Comparison of ENCODE assay signal across 8 cellular contexts in the genomic region with DNA sequence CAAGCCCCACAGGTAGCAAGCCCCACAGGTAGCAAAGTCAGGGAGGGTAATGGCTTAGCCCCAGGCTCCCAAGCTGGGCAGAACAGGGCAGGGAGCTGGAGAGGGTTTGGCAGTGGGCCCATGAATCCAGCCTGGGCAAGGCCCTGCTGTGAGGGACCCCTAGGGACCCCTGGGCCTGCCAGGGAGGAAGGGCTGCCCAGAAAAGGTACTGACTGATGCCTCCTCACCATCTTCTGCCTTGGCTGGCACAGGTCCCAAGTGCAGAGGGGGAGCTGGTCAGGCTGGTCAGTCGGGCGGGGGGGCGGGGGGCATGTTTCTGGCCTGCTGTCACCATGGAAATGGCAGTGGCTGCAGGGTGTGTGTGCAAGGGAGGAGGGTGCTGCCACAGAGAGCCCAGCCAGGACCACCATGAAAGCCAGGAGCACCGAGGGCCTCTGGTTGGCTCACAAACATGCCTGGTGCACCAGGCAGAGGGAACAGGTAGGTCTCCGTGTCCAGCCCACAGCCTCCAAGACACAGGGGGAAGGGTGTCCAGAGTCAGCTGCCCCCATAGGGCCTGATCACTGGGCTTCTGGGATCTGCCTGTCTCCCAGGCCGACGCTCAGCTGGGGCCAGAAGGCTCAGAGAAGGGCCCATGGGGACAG. TPM values are rescaled to one million over a fixed set of nuclear protein-coding genes. Genes with fewer than 3 reads are reported as not detected.
DNase-seq lines count a peak whose midpoint lies in the region; ATAC-seq and TF ChIP-seq lines count a peak whose summit lies in the region.

No MANE protein-coding gene starts in this region.

- ATAC-seq in activated T-cell treated with anti-CD3 and anti-CD28 coated beads, Interleukin-2, amount 50 U/mL, for 4 hours, result no peak
- ATAC-seq in lower lobe of right lung, result peak in 1 of 2 donors; percentile 2
- ATAC-seq in activated CD8-positive, alpha-beta memory T cell treated with anti-CD3 and anti-CD28 coated beads, Interleukin-2, amount 10 ng/mL, durations not matched to agents 7 days and 5 days, result no peak

- CTCF ChIA-PET in activated CD8-positive, alpha-beta memory T cell treated with anti-CD3 and anti-CD28 coated beads, Interleukin-2, amount 10 ng/mL, durations not matched to agents 7 days and 5 days (lab: Charles Lee), result interaction anchor here (1.1 to 2.5 kb wide), 3 partner anchors 17 to 100 kb away, joined by 3 to 11 read pairs (median 3); no protein-coding TSS in a partner anchor

- intact Hi-C loops in activated T-helper 2 cell treated with anti-CD3 and anti-CD28 coated beads, Interferon-gamma antibody, Interleukin-2, Interleukin-4, amounts not matched to agents 10 μg/mL and 5 μg/mL and 100 μg/mL, durations not matched to agents 14 hours and 24 hours and 36 hours (cut with micrococcal nuclease), result no loop called here
- intact Hi-C loops in lower lobe of right lung (cut with DNase I), result no loop called here

- H3K4me3 ChIP-seq in lower lobe of right lung (peak overlapping the region; percentile 63), tibial nerve (peak overlapping the region in 1 of 4 donors; percentile 81)

- TF ChIP-seq CTCF in lower lobe of right lung (IDR thresholded peaks at IDR 0.05) (no peak), tibial nerve (IDR thresholded peaks at IDR 0.05) (no peak)

- peaks cover 7% of the 10 kb centered on the region for H3K27me3 ChIP-seq in lower lobe of right lung (ENCODE audit: low read depth)
- H3K27me3 ChIP-seq in tibial nerve, result peaks cover 0 to 6% of the 10 kb centered on the region in 2 donors

- peak overlapping the region; percentile 87 for H3K27ac ChIP-seq in lower lobe of right lung
- peak overlapping the region; percentile 59 to 96 (median 82) for H3K27ac ChIP-seq in tibial nerve

- H3K27me3 Mint-ChIP-seq in activated T-cell treated with anti-CD3 and anti-CD28 coated beads, Interleukin-2, amount 50 U/mL, for 24 hours, result peaks cover 19% of the 10 kb centered on the region
- H3K27me3 Mint-ChIP-seq in activated T-cell treated with anti-CD3 and anti-CD28 coated beads, Interleukin-2, amount 50 U/mL, for 4 hours (ENCODE audit: low read depth), result no peaks in the 10 kb centered on the region
- peaks cover 21% of the 10 kb centered on the region for H3K27me3 Mint-ChIP-seq in activated T-helper 2 cell treated with anti-CD3 and anti-CD28 coated beads, Interferon-gamma antibody, Interleukin-2, Interleukin-4, amounts not matched to agents 10 μg/mL and 5 μg/mL and 100 μg/mL, durations not matched to agents 14 hours and 24 hours and 36 hours (ENCODE audit: low read depth)
- H3K27me3 Mint-ChIP-seq in activated CD8-positive, alpha-beta memory T cell treated with anti-CD3 and anti-CD28 coated beads, Interleukin-2, amount 10 ng/mL, durations not matched to agents 7 days and 5 days, result peaks cover 21% of the 10 kb centered on the region

- no peak for TF ChIP-seq POLR2A in tibial nerve (IDR thresholded peaks at IDR 0.05)

- H3K4me1 ChIP-seq in lower lobe of right lung (peaks cover 76% of the 10 kb centered on the region), tibial nerve (peaks cover 0 to 84% (median 48%) of the 10 kb centered on the region in 4 donors)

- H3K9me3 ChIP-seq in lower lobe of right lung, result no peaks in the 10 kb centered on the region
- H3K9me3 ChIP-seq in tibial nerve, result no peaks in the 10 kb centered on the region

- DNase-seq in activated T-cell treated with anti-CD3 and anti-CD28 coated beads, Interleukin-2, amount 50 U/mL, for 24 hours, result no peak
- no peak for DNase-seq in activated T-cell treated with anti-CD3 and anti-CD28 coated beads, Interleukin-2, amount 50 U/mL, for 4 hours
- no peak for DNase-seq in activated T-helper 2 cell treated with anti-CD3 and anti-CD28 coated beads, Interferon-gamma antibody, Interleukin-2, Interleukin-4, amounts not matched to agents 10 μg/mL and 5 μg/mL and 100 μg/mL, durations not matched to agents 14 hours and 24 hours and 36 hours (ENCODE audit: low spot score)
- no peak for DNase-seq in lower lobe of right lung
- no peak for DNase-seq in tibial nerve (ENCODE audit: low spot score in 2 of 2)
- no peak for DNase-seq in activated CD8-positive, alpha-beta memory T cell treated with anti-CD3 and anti-CD28 coated beads, Interleukin-2, amount 10 ng/mL, durations not matched to agents 7 days and 5 days
- DNase-seq in DMS114 treated with DMSO at 0.1 percent for 48 hours (lab: John Stamatoyannopoulos, UW; ENCODE audit: unreplicated experiment), result no peak
- no peak for DNase-seq in stimulated activated naive CD4-positive, alpha-beta T cell treated with Interleukin-2 at 50 U/mL for 16 hours (lab: John Stamatoyannopoulos, UW)

- H3K36me3 ChIP-seq in lower lobe of right lung, result peaks cover 19% of the 10 kb centered on the region
- H3K36me3 ChIP-seq in tibial nerve, result peaks cover 0 to 37% (median 0%) of the 10 kb centered on the region in 3 donors

- H3K9me3 Mint-ChIP-seq in activated T-cell treated with anti-CD3 and anti-CD28 coated beads, Interleukin-2, amount 50 U/mL, for 24 hours, result no peaks in the 10 kb centered on the region
- H3K9me3 Mint-ChIP-seq in activated T-cell treated with anti-CD3 and anti-CD28 coated beads, Interleukin-2, amount 50 U/mL, for 4 hours, result no peaks in the 10 kb centered on the region
- H3K9me3 Mint-ChIP-seq in activated T-helper 2 cell treated with anti-CD3 and anti-CD28 coated beads, Interferon-gamma antibody, Interleukin-2, Interleukin-4, amounts not matched to agents 10 μg/mL and 5 μg/mL and 100 μg/mL, durations not matched to agents 14 hours and 24 hours and 36 hours, result no peaks in the 10 kb centered on the region
- H3K9me3 Mint-ChIP-seq in activated CD8-positive, alpha-beta memory T cell treated with anti-CD3 and anti-CD28 coated beads, Interleukin-2, amount 10 ng/mL, durations not matched to agents 7 days and 5 days (ENCODE audit: low read depth), result no peaks in the 10 kb centered on the region

- TF ChIP-seq EP300 in tibial nerve (IDR thresholded peaks at IDR 0.05), result no peak

- H3K4me3 Mint-ChIP-seq in activated T-cell treated with anti-CD3 and anti-CD28 coated beads, Interleukin-2, amount 50 U/mL, for 24 hours, result peak overlapping the region; percentile 8
- no peak overlapping the region for H3K4me3 Mint-ChIP-seq in activated T-cell treated with anti-CD3 and anti-CD28 coated beads, Interleukin-2, amount 50 U/mL, for 4 hours
- peak overlapping the region; percentile 21 for H3K4me3 Mint-ChIP-seq in activated T-helper 2 cell treated with anti-CD3 and anti-CD28 coated beads, Interferon-gamma antibody, Interleukin-2, Interleukin-4, amounts not matched to agents 10 μg/mL and 5 μg/mL and 100 μg/mL, durations not matched to agents 14 hours and 24 hours and 36 hours (ENCODE audit: low read depth)
- H3K4me3 Mint-ChIP-seq in activated CD8-positive, alpha-beta memory T cell treated with anti-CD3 and anti-CD28 coated beads, Interleukin-2, amount 10 ng/mL, durations not matched to agents 7 days and 5 days, result no peak overlapping the region

- H3K36me3 Mint-ChIP-seq in activated T-cell treated with anti-CD3 and anti-CD28 coated beads, Interleukin-2, amount 50 U/mL, for 24 hours (ENCODE audit: low read depth), result peaks cover 16% of the 10 kb centered on the region
- no peaks in the 10 kb centered on the region for H3K36me3 Mint-ChIP-seq in activated T-cell treated with anti-CD3 and anti-CD28 coated beads, Interleukin-2, amount 50 U/mL, for 4 hours (ENCODE audit: insufficient read depth)
- H3K36me3 Mint-ChIP-seq in activated T-helper 2 cell treated with anti-CD3 and anti-CD28 coated beads, Interferon-gamma antibody, Interleukin-2, Interleukin-4, amounts not matched to agents 10 μg/mL and 5 μg/mL and 100 μg/mL, durations not matched to agents 14 hours and 24 hours and 36 hours (ENCODE audit: low read depth), result peaks cover 5% of the 10 kb centered on the region
- peaks cover 2% of the 10 kb centered on the region for H3K36me3 Mint-ChIP-seq in activated CD8-positive, alpha-beta memory T cell treated with anti-CD3 and anti-CD28 coated beads, Interleukin-2, amount 10 ng/mL, durations not matched to agents 7 days and 5 days

- peaks cover 11% of the 10 kb centered on the region for H3K4me1 Mint-ChIP-seq in activated T-cell treated with anti-CD3 and anti-CD28 coated beads, Interleukin-2, amount 50 U/mL, for 24 hours (ENCODE audit: low read depth)
- peaks cover 15% of the 10 kb centered on the region for H3K4me1 Mint-ChIP-seq in activated T-cell treated with anti-CD3 and anti-CD28 coated beads, Interleukin-2, amount 50 U/mL, for 4 hours (ENCODE audit: low read depth)
- peaks cover 3% of the 10 kb centered on the region for H3K4me1 Mint-ChIP-seq in activated T-helper 2 cell treated with anti-CD3 and anti-CD28 coated beads, Interferon-gamma antibody, Interleukin-2, Interleukin-4, amounts not matched to agents 10 μg/mL and 5 μg/mL and 100 μg/mL, durations not matched to agents 14 hours and 24 hours and 36 hours (ENCODE audit: low read depth)
- H3K4me1 Mint-ChIP-seq in activated CD8-positive, alpha-beta memory T cell treated with anti-CD3 and anti-CD28 coated beads, Interleukin-2, amount 10 ng/mL, durations not matched to agents 7 days and 5 days, result no peaks in the 10 kb centered on the region

- WGBS in tibial nerve, 2 donors, result 24 to 34% methylated on average over 5 to 7 of the region's 7 CpGs

- no peak overlapping the region for H3K27ac Mint-ChIP-seq in activated T-cell treated with anti-CD3 and anti-CD28 coated beads, Interleukin-2, amount 50 U/mL, for 24 hours
- no peak overlapping the region for H3K27ac Mint-ChIP-seq in activated T-helper 2 cell treated with anti-CD3 and anti-CD28 coated beads, Interferon-gamma antibody, Interleukin-2, Interleukin-4, amounts not matched to agents 10 μg/mL and 5 μg/mL and 100 μg/mL, durations not matched to agents 14 hours and 24 hours and 36 hours
- no peak overlapping the region for H3K27ac Mint-ChIP-seq in activated CD8-positive, alpha-beta memory T cell treated with anti-CD3 and anti-CD28 coated beads, Interleukin-2, amount 10 ng/mL, durations not matched to agents 7 days and 5 days

RNA-seq across cellular contexts. Expression of a gene that starts 1.5 kb away (rescaled TPM):
- total RNA-seq in activated T-cell treated with anti-CD3 and anti-CD28 coated beads, Interleukin-2, amount 50 U/mL, for 4 hours, result 1 to 10 TPM in 1 of 3 donors, under 1 TPM in 2; 0.90 to 1.4 (median 0.91) TPM
- total RNA-seq in activated T-helper 2 cell treated with anti-CD3 and anti-CD28 coated beads, Interferon-gamma antibody, Interleukin-2, Interleukin-4, amounts not matched to agents 10 μg/mL and 5 μg/mL and 100 μg/mL, durations not matched to agents 14 hours and 24 hours and 36 hours, result 0.16 and 0.55 TPM in 2 replicates
- total RNA-seq in lower lobe of right lung, result 143 TPM
- 100 to 1,000 TPM; 161 to 268 (median 208) TPM for total RNA-seq in tibial nerve
- under 1 TPM in 1 of 2 experiments, not detected in 1; 0.68 TPM for total RNA-seq in activated CD8-positive, alpha-beta memory T cell treated with anti-CD3 and anti-CD28 coated beads, Interleukin-2, amount 10 ng/mL, durations not matched to agents 7 days and 5 days

RNA-seq across cellular contexts. Expression of a gene that starts 13.5 kb away (rescaled TPM):
- 10 to 100 TPM; 24.9 to 43.9 (median 33.5) TPM for total RNA-seq in activated T-cell treated with anti-CD3 and anti-CD28 coated beads, Interleukin-2, amount 50 U/mL, for 4 hours
- 156 and 185 TPM in 2 replicates for total RNA-seq in activated T-helper 2 cell treated with anti-CD3 and anti-CD28 coated beads, Interferon-gamma antibody, Interleukin-2, Interleukin-4, amounts not matched to agents 10 μg/mL and 5 μg/mL and 100 μg/mL, durations not matched to agents 14 hours and 24 hours and 36 hours
- total RNA-seq in lower lobe of right lung (237 TPM), tibial nerve (10 to 100 TPM; 26.4 to 77.8 (median 33.5) TPM)
- total RNA-seq in activated CD8-positive, alpha-beta memory T cell treated with anti-CD3 and anti-CD28 coated beads, Interleukin-2, amount 10 ng/mL, durations not matched to agents 7 days and 5 days, result 100 to 1,000 TPM; 546 to 574 TPM

RNA-seq across cellular contexts. Expression of a gene that starts 17.9 kb away (rescaled TPM):
- total RNA-seq in activated T-cell treated with anti-CD3 and anti-CD28 coated beads, Interleukin-2, amount 50 U/mL, for 4 hours, result 10 to 100 TPM; 53.7 to 58.7 (median 57.8) TPM
- total RNA-seq in activated T-helper 2 cell treated with anti-CD3 and anti-CD28 coated beads, Interferon-gamma antibody, Interleukin-2, Interleukin-4, amounts not matched to agents 10 μg/mL and 5 μg/mL and 100 μg/mL, durations not matched to agents 14 hours and 24 hours and 36 hours, result 38.2 and 42.6 TPM in 2 replicates
- total RNA-seq in lower lobe of right lung, result 10.6 TPM
- 10 to 100 TPM in 3 of 4 donors, 1 to 10 TPM in 1; 5.5 to 20.4 (median 14.2) TPM for total RNA-seq in tibial nerve
- 10 to 100 TPM; 40.6 to 56.8 TPM for total RNA-seq in activated CD8-positive, alpha-beta memory T cell treated with anti-CD3 and anti-CD28 coated beads, Interleukin-2, amount 10 ng/mL, durations not matched to agents 7 days and 5 days

RNA-seq across cellular contexts. Expression of a gene that starts 53.2 kb away (rescaled TPM):
- 10 to 100 TPM; 14.4 to 24.6 (median 19.5) TPM for total RNA-seq in activated T-cell treated with anti-CD3 and anti-CD28 coated beads, Interleukin-2, amount 50 U/mL, for 4 hours
- 8.2 and 9.6 TPM in 2 replicates for total RNA-seq in activated T-helper 2 cell treated with anti-CD3 and anti-CD28 coated beads, Interferon-gamma antibody, Interleukin-2, Interleukin-4, amounts not matched to agents 10 μg/mL and 5 μg/mL and 100 μg/mL, durations not matched to agents 14 hours and 24 hours and 36 hours
- total RNA-seq in lower lobe of right lung, result 3.0 TPM
- total RNA-seq in tibial nerve, result 10 to 100 TPM; 15.1 to 28.2 (median 20.1) TPM
- 10 to 100 TPM; 11.5 to 11.9 TPM for total RNA-seq in activated CD8-positive, alpha-beta memory T cell treated with anti-CD3 and anti-CD28 coated beads, Interleukin-2, amount 10 ng/mL, durations not matched to agents 7 days and 5 days

RNA-seq across cellular contexts. Expression of a gene that starts 53.5 kb away (rescaled TPM):
- 100 to 1,000 TPM; 154 to 166 (median 154) TPM for total RNA-seq in activated T-cell treated with anti-CD3 and anti-CD28 coated beads, Interleukin-2, amount 50 U/mL, for 4 hours
- total RNA-seq in activated T-helper 2 cell treated with anti-CD3 and anti-CD28 coated beads, Interferon-gamma antibody, Interleukin-2, Interleukin-4, amounts not matched to agents 10 μg/mL and 5 μg/mL and 100 μg/mL, durations not matched to agents 14 hours and 24 hours and 36 hours, result 170 and 172 TPM in 2 replicates
- total RNA-seq in lower lobe of right lung (69.7 TPM), tibial nerve (100 to 1,000 TPM in 1 of 4 donors, 10 to 100 TPM in 3; 67.5 to 213 (median 95.3) TPM)
- 100 to 1,000 TPM; 134 to 141 TPM for total RNA-seq in activated CD8-positive, alpha-beta memory T cell treated with anti-CD3 and anti-CD28 coated beads, Interleukin-2, amount 10 ng/mL, durations not matched to agents 7 days and 5 days

Comparison
In these comparisons a context has a peak if more than half of its experiments do, and no peak if none do; other contexts are left out.
1. H3K4me3 Mint-ChIP-seq: peak in activated T-cell treated with anti-CD3 and anti-CD28 coated beads, Interleukin-2, amount 50 U/mL, for 24 hours (single experiment) and activated T-helper 2 cell treated with anti-CD3 and anti-CD28 coated beads, Interferon-gamma antibody, Interleukin-2, Interleukin-4, amounts not matched to agents 10 μg/mL and 5 μg/mL and 100 μg/mL, durations not matched to agents 14 hours and 24 hours and 36 hours (single experiment); none in activated T-cell treated with anti-CD3 and anti-CD28 coated beads, Interleukin-2, amount 50 U/mL, for 4 hours (single experiment) and activated CD8-positive, alpha-beta memory T cell treated with anti-CD3 and anti-CD28 coated beads, Interleukin-2, amount 10 ng/mL, durations not matched to agents 7 days and 5 days (single experiment).
2. RNA of a gene that starts 1.5 kb away (total RNA-seq): 161 to 268 TPM in tibial nerve and 143 TPM in lower lobe of right lung (single experiment); 0.90 to 1.4 TPM in activated T-cell treated with anti-CD3 and anti-CD28 coated beads, Interleukin-2, amount 50 U/mL, for 4 hours, 0.68 TPM in activated CD8-positive, alpha-beta memory T cell treated with anti-CD3 and anti-CD28 coated beads, Interleukin-2, amount 10 ng/mL, durations not matched to agents 7 days and 5 days and 0.16 to 0.55 TPM in activated T-helper 2 cell treated with anti-CD3 and anti-CD28 coated beads, Interferon-gamma antibody, Interleukin-2, Interleukin-4, amounts not matched to agents 10 μg/mL and 5 μg/mL and 100 μg/mL, durations not matched to agents 14 hours and 24 hours and 36 hours; every median in the first group is over 10 times any median in the second.